Comparison of ENCODE assay signal across 24 cellular contexts in the genomic region with DNA sequence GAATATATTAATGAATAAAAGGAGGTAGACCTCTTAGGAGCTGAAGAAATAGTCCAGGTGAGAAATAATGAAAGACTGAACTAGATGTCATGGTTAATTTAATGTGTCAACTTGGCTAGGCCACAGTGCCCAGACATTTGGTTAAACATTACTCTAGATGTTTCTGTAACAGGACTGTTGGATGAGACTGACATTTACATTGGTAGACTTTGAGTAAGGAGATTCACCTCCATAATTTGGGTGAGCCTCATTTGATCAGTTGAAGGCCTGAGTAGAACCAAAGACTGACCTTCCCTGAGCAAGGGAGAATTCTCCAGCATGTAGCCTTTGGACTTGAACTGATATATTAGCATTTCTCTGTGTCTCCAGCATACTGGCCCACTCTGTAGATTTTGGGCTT. TPM values are rescaled to one million over a fixed set of nuclear protein-coding genes. Genes with fewer than 3 reads are reported as not detected.
"Had no signal": no experiment of that assay in that cellular context is flagged by ENCODE, and none has a peak within 500 bp of the region (broad histone marks: within the 10 kb centered on the region; RNA-seq: fewer than 3 reads in every experiment).

No MANE protein-coding gene starts in this region.

- H3K36me3 ChIP-seq: MG63 had no signal

- H3K27ac Mint-ChIP-seq: IgD-negative memory B cell had no signal

- H3K9me3 ChIP-seq: MG63, SK-N-SH had no signal

- H3K27me3 Mint-ChIP-seq: IgD-negative memory B cell had no signal

- H3K4me3 Mint-ChIP-seq: IgD-negative memory B cell had no signal

- H3K27me3 ChIP-seq: MG63 had no signal

- H3K4me3 ChIP-seq: MG63 had no signal

- H3K4me1 Mint-ChIP-seq: IgD-negative memory B cell had no signal

- H3K36me3 Mint-ChIP-seq: IgD-negative memory B cell had no signal

- H3K27ac ChIP-seq: HL-60, RWPE1 had no signal

- DNase-seq: KBM-7, MG63, NCI-H1092, NCI-H1105 treated with DMSO at 0.1 percent for 48 hours, NCI-H1417 treated with DMSO at 0.1 percent for 48 hours, NCI-H146, NCI-H1694 treated with DMSO at 0.1 percent for 48 hours, NCI-H2029, NCI-H2081 treated with DMSO at 0.1 percent for 48 hours, NCI-H2171, NCI-H226, NCI-H446, NCI-H510A, NCI-H524 treated with DMSO at 0.1 percent for 48 hours, NCI-H69, NCI-H774, SHP77, SK-N-SH, SW 1271 had no signal

RNA-seq across cellular contexts. Expression of a gene that starts 49.2 kb away (rescaled TPM):
- total RNA-seq: LHCN-M2, SK-MEL-5 had no signal
- polyA plus RNA-seq: IgD-negative memory B cell had no signal
